ENCODE assay signal across 1 cellular context in the genomic region with DNA sequence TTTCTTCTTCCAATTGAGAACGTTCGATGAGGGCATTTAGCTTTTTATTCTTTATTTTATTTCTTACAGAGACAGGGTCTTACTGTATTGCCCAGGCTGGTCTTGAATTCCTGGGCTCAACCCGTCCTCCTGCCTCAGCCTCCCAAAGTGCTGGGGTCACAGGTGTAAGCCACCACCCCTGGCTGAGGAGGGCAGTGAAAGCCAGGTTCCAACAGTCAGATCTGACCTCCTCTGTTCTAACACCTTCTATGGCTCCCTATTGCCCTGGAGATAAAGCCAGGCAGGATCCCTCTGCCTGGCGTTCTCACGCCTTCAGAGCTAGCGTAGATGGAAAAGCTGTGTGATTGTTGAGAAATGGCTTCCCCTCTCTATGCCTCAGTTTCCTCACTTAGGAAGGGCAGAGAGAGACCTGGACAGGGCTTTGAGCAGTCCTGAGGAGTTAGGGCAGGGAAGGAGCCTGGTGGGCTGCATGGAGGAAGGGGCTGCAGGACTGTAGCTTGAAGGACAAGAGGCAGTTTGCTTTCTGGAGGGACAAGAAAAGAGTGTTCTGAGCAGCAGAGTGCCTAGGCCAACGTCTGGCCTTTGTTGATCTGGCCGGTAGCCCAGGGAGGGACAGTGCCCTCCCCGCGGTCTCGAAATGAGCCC.
TF ChIP-seq lines count a peak whose summit lies in the region.

No MANE protein-coding gene starts in this region.

TF ChIP-seq in GM12878, 131 proteins besides CTCF, POLR2A, EP300 and RAD21:
- TF ChIP-seq, protein P1, sequence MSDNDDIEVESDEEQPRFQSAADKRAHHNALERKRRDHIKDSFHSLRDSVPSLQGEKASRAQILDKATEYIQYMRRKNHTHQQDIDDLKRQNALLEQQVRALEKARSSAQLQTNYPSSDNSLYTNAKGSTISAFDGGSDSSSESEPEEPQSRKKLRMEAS (IDR thresholded peaks at IDR 0.05; ENCODE audit: low read depth, low read length), result no peak
- TF ChIP-seq, protein P2, sequence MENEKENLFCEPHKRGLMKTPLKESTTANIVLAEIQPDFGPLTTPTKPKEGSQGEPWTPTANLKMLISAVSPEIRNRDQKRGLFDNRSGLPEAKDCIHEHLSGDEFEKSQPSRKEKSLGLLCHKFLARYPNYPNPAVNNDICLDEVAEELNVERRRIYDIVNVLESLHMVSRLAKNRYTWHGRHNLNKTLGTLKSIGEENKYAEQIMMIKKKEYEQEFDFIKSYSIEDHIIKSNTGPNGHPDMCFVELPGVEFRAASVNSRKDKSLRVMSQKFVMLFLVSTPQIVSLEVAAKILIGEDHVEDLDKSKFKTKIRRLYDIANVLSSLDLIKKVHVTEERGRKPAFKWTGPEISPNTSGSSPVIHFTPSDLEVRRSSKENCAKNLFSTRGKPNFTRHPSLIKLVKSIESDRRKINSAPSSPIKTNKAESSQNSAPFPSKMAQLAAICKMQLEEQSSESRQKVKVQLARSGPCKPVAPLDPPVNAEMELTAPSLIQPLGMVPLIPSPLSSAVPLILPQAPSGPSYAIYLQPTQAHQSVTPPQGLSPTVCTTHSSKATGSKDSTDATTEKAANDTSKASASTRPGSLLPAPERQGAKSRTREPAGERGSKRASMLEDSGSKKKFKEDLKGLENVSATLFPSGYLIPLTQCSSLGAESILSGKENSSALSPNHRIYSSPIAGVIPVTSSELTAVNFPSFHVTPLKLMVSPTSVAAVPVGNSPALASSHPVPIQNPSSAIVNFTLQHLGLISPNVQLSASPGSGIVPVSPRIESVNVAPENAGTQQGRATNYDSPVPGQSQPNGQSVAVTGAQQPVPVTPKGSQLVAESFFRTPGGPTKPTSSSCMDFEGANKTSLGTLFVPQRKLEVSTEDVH (IDR thresholded peaks at IDR 0.05; ENCODE audit: low read depth, partially characterized antibody), result no peak
- TF ChIP-seq, protein P3, sequence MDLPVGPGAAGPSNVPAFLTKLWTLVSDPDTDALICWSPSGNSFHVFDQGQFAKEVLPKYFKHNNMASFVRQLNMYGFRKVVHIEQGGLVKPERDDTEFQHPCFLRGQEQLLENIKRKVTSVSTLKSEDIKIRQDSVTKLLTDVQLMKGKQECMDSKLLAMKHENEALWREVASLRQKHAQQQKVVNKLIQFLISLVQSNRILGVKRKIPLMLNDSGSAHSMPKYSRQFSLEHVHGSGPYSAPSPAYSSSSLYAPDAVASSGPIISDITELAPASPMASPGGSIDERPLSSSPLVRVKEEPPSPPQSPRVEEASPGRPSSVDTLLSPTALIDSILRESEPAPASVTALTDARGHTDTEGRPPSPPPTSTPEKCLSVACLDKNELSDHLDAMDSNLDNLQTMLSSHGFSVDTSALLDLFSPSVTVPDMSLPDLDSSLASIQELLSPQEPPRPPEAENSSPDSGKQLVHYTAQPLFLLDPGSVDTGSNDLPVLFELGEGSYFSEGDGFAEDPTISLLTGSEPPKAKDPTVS (IDR thresholded peaks at IDR 0.05; ENCODE audit: low read depth, low read length), result no peak
- TF ChIP-seq SUPT20H (IDR thresholded peaks at IDR 0.05; ENCODE audit: borderline replicate concordance, control insufficient read depth, low read depth, low read length) (no peak), HDGF (IDR thresholded peaks at IDR 0.05) (no peak), STAT1 (conservative IDR thresholded peaks at IDR 0.05) (no peak), RB1 (IDR thresholded peaks at IDR 0.05; ENCODE audit: borderline replicate concordance) (no peak), KLF5 (IDR thresholded peaks at IDR 0.05; ENCODE audit: partially characterized antibody) (no peak), NFYA (IDR thresholded peaks at IDR 0.05; ENCODE audit: borderline replicate concordance, low read depth, low read length) (no peak), ZNF217 (IDR thresholded peaks at IDR 0.05) (0 out of 2 replicates have a peak, but pooled peaks have one; percentile 60), SMARCA5 (IDR thresholded peaks at IDR 0.05) (0 out of 2 replicates have a peak, but pooled peaks have one; percentile 43), RAD51 (IDR thresholded peaks at IDR 0.05) (no peak), TARDBP (IDR thresholded peaks at IDR 0.05; ENCODE audit: borderline replicate concordance) (no peak)
- TF ChIP-seq, protein P4, sequence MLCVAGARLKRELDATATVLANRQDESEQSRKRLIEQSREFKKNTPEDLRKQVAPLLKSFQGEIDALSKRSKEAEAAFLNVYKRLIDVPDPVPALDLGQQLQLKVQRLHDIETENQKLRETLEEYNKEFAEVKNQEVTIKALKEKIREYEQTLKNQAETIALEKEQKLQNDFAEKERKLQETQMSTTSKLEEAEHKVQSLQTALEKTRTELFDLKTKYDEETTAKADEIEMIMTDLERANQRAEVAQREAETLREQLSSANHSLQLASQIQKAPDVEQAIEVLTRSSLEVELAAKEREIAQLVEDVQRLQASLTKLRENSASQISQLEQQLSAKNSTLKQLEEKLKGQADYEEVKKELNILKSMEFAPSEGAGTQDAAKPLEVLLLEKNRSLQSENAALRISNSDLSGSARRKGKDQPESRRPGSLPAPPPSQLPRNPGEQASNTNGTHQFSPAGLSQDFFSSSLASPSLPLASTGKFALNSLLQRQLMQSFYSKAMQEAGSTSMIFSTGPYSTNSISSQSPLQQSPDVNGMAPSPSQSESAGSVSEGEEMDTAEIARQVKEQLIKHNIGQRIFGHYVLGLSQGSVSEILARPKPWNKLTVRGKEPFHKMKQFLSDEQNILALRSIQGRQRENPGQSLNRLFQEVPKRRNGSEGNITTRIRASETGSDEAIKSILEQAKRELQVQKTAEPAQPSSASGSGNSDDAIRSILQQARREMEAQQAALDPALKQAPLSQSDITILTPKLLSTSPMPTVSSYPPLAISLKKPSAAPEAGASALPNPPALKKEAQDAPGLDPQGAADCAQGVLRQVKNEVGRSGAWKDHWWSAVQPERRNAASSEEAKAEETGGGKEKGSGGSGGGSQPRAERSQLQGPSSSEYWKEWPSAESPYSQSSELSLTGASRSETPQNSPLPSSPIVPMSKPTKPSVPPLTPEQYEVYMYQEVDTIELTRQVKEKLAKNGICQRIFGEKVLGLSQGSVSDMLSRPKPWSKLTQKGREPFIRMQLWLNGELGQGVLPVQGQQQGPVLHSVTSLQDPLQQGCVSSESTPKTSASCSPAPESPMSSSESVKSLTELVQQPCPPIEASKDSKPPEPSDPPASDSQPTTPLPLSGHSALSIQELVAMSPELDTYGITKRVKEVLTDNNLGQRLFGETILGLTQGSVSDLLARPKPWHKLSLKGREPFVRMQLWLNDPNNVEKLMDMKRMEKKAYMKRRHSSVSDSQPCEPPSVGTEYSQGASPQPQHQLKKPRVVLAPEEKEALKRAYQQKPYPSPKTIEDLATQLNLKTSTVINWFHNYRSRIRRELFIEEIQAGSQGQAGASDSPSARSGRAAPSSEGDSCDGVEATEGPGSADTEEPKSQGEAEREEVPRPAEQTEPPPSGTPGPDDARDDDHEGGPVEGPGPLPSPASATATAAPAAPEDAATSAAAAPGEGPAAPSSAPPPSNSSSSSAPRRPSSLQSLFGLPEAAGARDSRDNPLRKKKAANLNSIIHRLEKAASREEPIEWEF (IDR thresholded peaks at IDR 0.05; ENCODE audit: insufficient replicate concordance, low read depth, low read length), result no peak
- TF ChIP-seq, protein P5, sequence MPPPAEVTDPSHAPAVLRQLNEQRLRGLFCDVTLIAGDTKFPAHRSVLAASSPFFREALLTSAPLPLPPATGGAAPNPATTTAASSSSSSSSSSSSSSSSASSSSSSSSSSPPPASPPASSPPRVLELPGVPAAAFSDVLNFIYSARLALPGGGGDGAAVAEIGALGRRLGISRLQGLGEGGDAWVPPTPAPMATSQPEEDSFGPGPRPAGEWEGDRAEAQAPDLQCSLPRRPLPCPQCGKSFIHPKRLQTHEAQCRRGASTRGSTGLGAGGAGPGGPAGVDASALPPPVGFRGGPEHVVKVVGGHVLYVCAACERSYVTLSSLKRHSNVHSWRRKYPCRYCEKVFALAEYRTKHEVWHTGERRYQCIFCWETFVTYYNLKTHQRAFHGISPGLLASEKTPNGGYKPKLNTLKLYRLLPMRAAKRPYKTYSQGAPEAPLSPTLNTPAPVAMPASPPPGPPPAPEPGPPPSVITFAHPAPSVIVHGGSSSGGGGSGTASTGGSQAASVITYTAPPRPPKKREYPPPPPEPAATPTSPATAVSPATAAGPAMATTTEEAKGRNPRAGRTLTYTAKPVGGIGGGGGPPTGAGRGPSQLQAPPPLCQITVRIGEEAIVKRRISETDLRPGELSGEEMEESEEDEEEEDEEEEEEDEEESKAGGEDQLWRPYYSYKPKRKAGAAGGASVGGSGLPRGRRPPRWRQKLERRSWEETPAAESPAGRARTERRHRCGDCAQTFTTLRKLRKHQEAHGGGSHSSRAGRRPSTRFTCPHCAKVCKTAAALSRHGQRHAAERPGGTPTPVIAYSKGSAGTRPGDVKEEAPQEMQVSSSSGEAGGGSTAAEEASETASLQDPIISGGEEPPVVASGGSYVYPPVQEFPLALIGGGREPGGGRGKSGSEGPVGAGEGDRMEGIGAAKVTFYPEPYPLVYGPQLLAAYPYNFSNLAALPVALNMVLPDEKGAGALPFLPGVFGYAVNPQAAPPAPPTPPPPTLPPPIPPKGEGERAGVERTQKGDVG (CRISPR knock-in tag; IDR thresholded peaks at IDR 0.05), result no peak
- TF ChIP-seq, protein P6, sequence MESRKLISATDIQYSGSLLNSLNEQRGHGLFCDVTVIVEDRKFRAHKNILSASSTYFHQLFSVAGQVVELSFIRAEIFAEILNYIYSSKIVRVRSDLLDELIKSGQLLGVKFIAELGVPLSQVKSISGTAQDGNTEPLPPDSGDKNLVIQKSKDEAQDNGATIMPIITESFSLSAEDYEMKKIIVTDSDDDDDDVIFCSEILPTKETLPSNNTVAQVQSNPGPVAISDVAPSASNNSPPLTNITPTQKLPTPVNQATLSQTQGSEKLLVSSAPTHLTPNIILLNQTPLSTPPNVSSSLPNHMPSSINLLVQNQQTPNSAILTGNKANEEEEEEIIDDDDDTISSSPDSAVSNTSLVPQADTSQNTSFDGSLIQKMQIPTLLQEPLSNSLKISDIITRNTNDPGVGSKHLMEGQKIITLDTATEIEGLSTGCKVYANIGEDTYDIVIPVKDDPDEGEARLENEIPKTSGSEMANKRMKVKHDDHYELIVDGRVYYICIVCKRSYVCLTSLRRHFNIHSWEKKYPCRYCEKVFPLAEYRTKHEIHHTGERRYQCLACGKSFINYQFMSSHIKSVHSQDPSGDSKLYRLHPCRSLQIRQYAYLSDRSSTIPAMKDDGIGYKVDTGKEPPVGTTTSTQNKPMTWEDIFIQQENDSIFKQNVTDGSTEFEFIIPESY (IDR thresholded peaks at IDR 0.05), result no peak
